Comparison of ENCODE assay signal across 9 cellular contexts in the genomic region with DNA sequence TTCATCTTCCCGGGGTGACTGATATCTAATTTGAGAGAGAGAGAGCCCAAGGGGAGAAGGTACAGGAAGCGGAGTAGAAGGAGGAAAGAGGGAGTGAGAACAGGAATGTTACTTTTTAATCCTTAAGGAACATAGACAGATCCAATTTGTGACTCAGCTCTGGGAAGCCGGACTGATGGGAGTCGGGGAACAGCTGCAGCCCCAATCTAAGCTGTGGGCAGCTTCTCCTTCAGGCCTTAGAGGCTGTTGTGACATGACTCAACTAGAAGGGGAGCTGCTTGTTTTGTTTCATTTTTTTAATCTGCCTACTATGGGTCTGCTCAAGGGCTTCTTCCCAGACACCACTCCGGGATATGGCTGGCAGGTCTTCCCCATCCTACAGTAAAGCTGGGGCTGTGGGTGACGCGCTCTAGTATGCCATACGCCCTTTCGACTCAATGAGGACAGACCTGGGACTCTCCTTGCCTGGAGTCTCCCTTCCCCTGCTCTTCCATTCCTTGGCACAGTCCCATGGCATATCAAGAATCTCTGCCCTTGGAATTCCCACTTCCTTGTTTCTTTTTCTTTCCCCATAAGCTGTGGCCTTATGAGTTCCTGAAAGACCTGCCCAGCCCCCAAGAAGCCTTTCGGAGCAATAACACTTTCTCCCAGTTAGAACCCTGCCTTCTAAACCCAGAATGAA.
DNase-seq lines count a peak whose midpoint lies in the region; ATAC-seq and TF ChIP-seq lines count a peak whose summit lies in the region.
"Had no signal": no experiment of that assay in that cellular context is flagged by ENCODE, and none has a peak within 500 bp of the region (broad histone marks: within the 10 kb centered on the region; RNA-seq: fewer than 3 reads in every experiment).

No MANE protein-coding gene starts in this region.

- TF ChIP-seq CTCF in breast epithelium (IDR thresholded peaks at IDR 0.05) (no peak), hepatocyte (IDR thresholded peaks at IDR 0.05; ENCODE audit: poor library complexity) (no peak)

- H3K27ac Mint-ChIP-seq in stimulated activated naive B cell treated with anti-CD40 and anti-IgM and Interleukin-4, amounts not matched to agents 10 μg/mL and 1 μg/mL and 100 μg/mL, for 72 hours = no peak overlapping the region

- H3K9me3 ChIP-seq in breast epithelium (no peaks in the 10 kb centered on the region), hepatocyte (ENCODE audit: low read depth) (no peaks in the 10 kb centered on the region)

- no peaks in the 10 kb centered on the region for H3K27me3 ChIP-seq in breast epithelium
- no peaks in the 10 kb centered on the region for H3K27me3 ChIP-seq in hepatocyte

- intact Hi-C loops in breast epithelium (cut with DNase I; ENCODE audit: low total_unique reads) = loop anchor here (10.0 kb wide), 1 partner anchor 93 kb away; no protein-coding TSS in a partner anchor

- peak overlapping the region; percentile 87 for H3K4me2 ChIP-seq in hepatocyte

- no peaks in the 10 kb centered on the region for H3K36me3 Mint-ChIP-seq in stimulated activated naive B cell treated with anti-CD40 and anti-IgM and Interleukin-4, amounts not matched to agents 10 μg/mL and 1 μg/mL and 100 μg/mL, for 72 hours

- TF ChIP-seq POLR2A in breast epithelium (IDR thresholded peaks at IDR 0.05) = no peak

- H2AFZ ChIP-seq in hepatocyte = no peak overlapping the region

- H3K9me3 Mint-ChIP-seq in stimulated activated naive B cell treated with anti-CD40 and anti-IgM and Interleukin-4, amounts not matched to agents 10 μg/mL and 1 μg/mL and 100 μg/mL, for 72 hours = no peaks in the 10 kb centered on the region

- no peaks in the 10 kb centered on the region for H4K20me1 ChIP-seq in hepatocyte (ENCODE audit: insufficient read depth, poor library complexity, severe bottlenecking)

- WGBS in hepatocyte (ENCODE audit: low lambda C conversion rate, missing lambda C conversion rate) = 88% methylated on average over 10 of the region's 10 CpGs

- H3K4me3 Mint-ChIP-seq in stimulated activated naive B cell treated with anti-CD40 and anti-IgM and Interleukin-4, amounts not matched to agents 10 μg/mL and 1 μg/mL and 100 μg/mL, for 72 hours = no peak overlapping the region

- peaks cover 13 to 22% of the 10 kb centered on the region in 2 donors for H3K27me3 Mint-ChIP-seq in stimulated activated naive B cell treated with anti-CD40 and anti-IgM and Interleukin-4, amounts not matched to agents 10 μg/mL and 1 μg/mL and 100 μg/mL, for 72 hours

- H3K36me3 ChIP-seq in breast epithelium = no peaks in the 10 kb centered on the region
- H3K36me3 ChIP-seq in hepatocyte (replicated peaks; ENCODE audit: insufficient read depth, low read depth) = no peaks in the 10 kb centered on the region

- peaks cover 9% of the 10 kb centered on the region in 2 donors for H3K4me1 Mint-ChIP-seq in stimulated activated naive B cell treated with anti-CD40 and anti-IgM and Interleukin-4, amounts not matched to agents 10 μg/mL and 1 μg/mL and 100 μg/mL, for 72 hours

- peaks cover 59% of the 10 kb centered on the region for H3K79me2 ChIP-seq in hepatocyte

- H3K4me1 ChIP-seq in breast epithelium (peaks cover 6 to 9% of the 10 kb centered on the region in 2 donors), hepatocyte (ENCODE audit: insufficient read depth) (peaks cover 33% of the 10 kb centered on the region)

- DNase-seq in GM03348 (ENCODE audit: low spot score) (peak; percentile 85), breast epithelium (ENCODE audit: low spot score in 2 of 2) (no peak), hepatocyte (ENCODE audit: low spot score) (no peak), iPS-NIHi7 (ENCODE audit: extremely low spot score) (no peak), SHP77 (lab: John Stamatoyannopoulos, UW) (no peak), NCI-H526 treated with DMSO at 0.1 percent for 48 hours (lab: John Stamatoyannopoulos, UW) (no peak)
- no peak for DNase-seq in stimulated activated naive B cell treated with anti-CD40 and anti-IgM and Interleukin-4, amounts not matched to agents 10 μg/mL and 1 μg/mL and 100 μg/mL, for 72 hours
- DNase-seq: GF-D8 had no signal

- H3K9me2 ChIP-seq in hepatocyte (replicated peaks; ENCODE audit: insufficient read depth) = no peaks in the 10 kb centered on the region

- ATAC-seq in stimulated activated naive B cell treated with anti-CD40 and anti-IgM and Interleukin-4, amounts not matched to agents 10 μg/mL and 1 μg/mL and 100 μg/mL, for 72 hours (replicated peaks) = no peak

- H3K4me3 ChIP-seq in breast epithelium = peak overlapping the region; percentile 54 to 73 (median 61)
- no peak overlapping the region for H3K4me3 ChIP-seq in hepatocyte
- peak overlapping the region in 3 of 7 experiments; percentile 31 to 51 (median 45) for H3K4me3 ChIP-seq in skin epidermis

- H3K27ac ChIP-seq in breast epithelium = peak overlapping the region; percentile 95
- peak overlapping the region; percentile 91 for H3K27ac ChIP-seq in hepatocyte
- peak overlapping the region in 20 of 21 experiments; percentile 37 to 93 (median 81) for H3K27ac ChIP-seq in skin epidermis
